21 cellular contexts compared by ENCODE assay signal in the genomic region with DNA sequence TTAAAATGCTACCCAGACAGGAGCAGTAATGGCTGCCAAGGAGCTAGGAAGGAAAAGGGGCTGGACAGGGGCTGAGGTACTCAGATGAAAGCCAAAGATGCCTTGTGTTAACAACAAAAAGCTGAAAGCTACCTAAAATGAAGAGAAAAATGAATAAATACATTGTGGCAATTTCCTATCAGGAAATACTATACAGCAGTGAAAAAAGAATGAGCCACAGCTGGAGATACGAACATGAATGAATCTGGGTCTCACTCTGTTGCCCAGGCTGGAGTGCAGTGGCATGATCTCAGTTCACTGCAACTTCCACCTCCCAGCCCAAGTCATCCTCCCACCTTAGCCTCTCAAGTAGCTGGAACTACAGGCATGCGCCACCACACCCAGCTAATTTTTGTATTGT. TPM values are rescaled to one million over a fixed set of nuclear protein-coding genes. Genes with fewer than 3 reads are reported as not detected.
DNase-seq lines count a peak whose midpoint lies in the region; ATAC-seq, FAIRE-seq and TF ChIP-seq lines count a peak whose summit lies in the region.
"Had no signal": no experiment of that assay in that cellular context is flagged by ENCODE, and none has a peak within 500 bp of the region (broad histone marks: within the 10 kb centered on the region; RNA-seq: fewer than 3 reads in every experiment).

No MANE protein-coding gene starts in this region.

- H3K9me3 ChIP-seq in kidney (ENCODE audit: control insufficient read depth in 1 of 2, low read length in 2 of 2) (no peaks in the 10 kb centered on the region), ascending aorta (no peaks in the 10 kb centered on the region)

- H3K9me3 Mint-ChIP-seq in natural killer cell treated with Interleukin-12 subunit alpha and Interleukin-12 subunit beta and Interleukin-15 and Interleukin-18, amount 100 ng/mL, for 72 hours: no peaks in the 10 kb centered on the region
- H3K9me3 Mint-ChIP-seq in natural killer cell: no peaks in the 10 kb centered on the region
- H3K9me3 Mint-ChIP-seq in activated T-helper 2 cell treated with anti-CD3 and anti-CD28 coated beads, Interferon-gamma antibody, Interleukin-2, Interleukin-4, amounts not matched to agents 10 μg/mL and 5 μg/mL and 100 μg/mL, durations not matched to agents 14 hours and 24 hours and 36 hours: no peaks in the 10 kb centered on the region
- H3K9me3 Mint-ChIP-seq: activated CD4-positive, alpha-beta T cell treated with anti-CD3 and anti-CD28 coated beads, Interleukin-2, amount 10 ng/mL, durations not matched to agents 24 days and 14 days; T-helper 1 cell treated with Interleukin-12 subunit alpha and Interleukin-12 subunit beta and Interleukin-4 antibody, amounts not matched to agents 30 μg/mL and 1 μg/mL, for 36 hours had no signal

- H3K4me1 ChIP-seq in kidney (ENCODE audit: control insufficient read depth in 1 of 2, insufficient read depth in 1 of 2, low read depth in 1 of 2, low read length in 2 of 2): peaks cover 54 to 67% of the 10 kb centered on the region in 2 donors
- H3K4me1 ChIP-seq in ascending aorta: peaks cover 10 to 26% of the 10 kb centered on the region in 2 donors

- intact Hi-C loops in natural killer cell (cut with micrococcal nuclease) (no loop called here), kidney (cut with DNase I) (no loop called here), ascending aorta (cut with DNase I) (no loop called here)
- intact Hi-C loops in activated T-helper 2 cell treated with anti-CD3 and anti-CD28 coated beads, Interferon-gamma antibody, Interleukin-2, Interleukin-4, amounts not matched to agents 10 μg/mL and 5 μg/mL and 100 μg/mL, durations not matched to agents 14 hours and 24 hours and 36 hours (cut with micrococcal nuclease): no loop called here

- TF ChIP-seq CTCF in natural killer cell (IDR thresholded peaks at IDR 0.05) (no peak), kidney (IDR thresholded peaks at IDR 0.05; ENCODE audit: borderline replicate concordance, extremely low read depth, insufficient read depth) (no peak), ascending aorta (IDR thresholded peaks at IDR 0.05) (no peak)

- no peaks in the 10 kb centered on the region for H3K27me3 ChIP-seq in ascending aorta

- no peaks in the 10 kb centered on the region for H3K27me3 Mint-ChIP-seq in natural killer cell treated with Interleukin-12 subunit alpha and Interleukin-12 subunit beta and Interleukin-15 and Interleukin-18, amount 100 ng/mL, for 72 hours
- H3K27me3 Mint-ChIP-seq in natural killer cell (ENCODE audit: low read depth in 2 of 2): no peaks in the 10 kb centered on the region
- no peaks in the 10 kb centered on the region for H3K27me3 Mint-ChIP-seq in activated T-helper 2 cell treated with anti-CD3 and anti-CD28 coated beads, Interferon-gamma antibody, Interleukin-2, Interleukin-4, amounts not matched to agents 10 μg/mL and 5 μg/mL and 100 μg/mL, durations not matched to agents 14 hours and 24 hours and 36 hours (ENCODE audit: low read depth)
- H3K27me3 Mint-ChIP-seq: activated CD4-positive, alpha-beta T cell treated with anti-CD3 and anti-CD28 coated beads, Interleukin-2, amount 10 ng/mL, durations not matched to agents 24 days and 14 days had no signal

- H3K27ac ChIP-seq in kidney (ENCODE audit: low read depth in 2 of 2, low read length in 2 of 2) (peak overlapping the region; percentile 23 to 57), ascending aorta (no peak overlapping the region)
- H3K27ac ChIP-seq: C4-2B, KMS-11 had no signal

- peaks cover 64 to 67% of the 10 kb centered on the region in 2 donors for H3K4me1 Mint-ChIP-seq in natural killer cell treated with Interleukin-12 subunit alpha and Interleukin-12 subunit beta and Interleukin-15 and Interleukin-18, amount 100 ng/mL, for 72 hours (ENCODE audit: low read depth in 2 of 2)
- H3K4me1 Mint-ChIP-seq in natural killer cell: peaks cover 68% of the 10 kb centered on the region in 2 donors
- peaks cover 82% of the 10 kb centered on the region for H3K4me1 Mint-ChIP-seq in activated T-helper 2 cell treated with anti-CD3 and anti-CD28 coated beads, Interferon-gamma antibody, Interleukin-2, Interleukin-4, amounts not matched to agents 10 μg/mL and 5 μg/mL and 100 μg/mL, durations not matched to agents 14 hours and 24 hours and 36 hours (ENCODE audit: low read depth)

- no peak overlapping the region for H3K4me3 Mint-ChIP-seq in natural killer cell treated with Interleukin-12 subunit alpha and Interleukin-12 subunit beta and Interleukin-15 and Interleukin-18, amount 100 ng/mL, for 72 hours
- H3K4me3 Mint-ChIP-seq in natural killer cell: no peak overlapping the region
- H3K4me3 Mint-ChIP-seq in activated T-helper 2 cell treated with anti-CD3 and anti-CD28 coated beads, Interferon-gamma antibody, Interleukin-2, Interleukin-4, amounts not matched to agents 10 μg/mL and 5 μg/mL and 100 μg/mL, durations not matched to agents 14 hours and 24 hours and 36 hours (ENCODE audit: low read depth): no peak overlapping the region
- H3K4me3 Mint-ChIP-seq: T-helper 1 cell treated with Interleukin-12 subunit alpha and Interleukin-12 subunit beta and Interleukin-4 antibody, amounts not matched to agents 30 μg/mL and 1 μg/mL, for 36 hours had no signal

- peaks cover 18% of the 10 kb centered on the region for H3K36me3 Mint-ChIP-seq in natural killer cell treated with Interleukin-12 subunit alpha and Interleukin-12 subunit beta and Interleukin-15 and Interleukin-18, amount 100 ng/mL, for 72 hours
- H3K36me3 Mint-ChIP-seq in natural killer cell: no peaks in the 10 kb centered on the region
- peaks cover 95% of the 10 kb centered on the region for H3K36me3 Mint-ChIP-seq in activated T-helper 2 cell treated with anti-CD3 and anti-CD28 coated beads, Interferon-gamma antibody, Interleukin-2, Interleukin-4, amounts not matched to agents 10 μg/mL and 5 μg/mL and 100 μg/mL, durations not matched to agents 14 hours and 24 hours and 36 hours (ENCODE audit: low read depth)

- no peak for ATAC-seq in natural killer cell treated with Interleukin-12 subunit alpha and Interleukin-12 subunit beta and Interleukin-15 and Interleukin-18, amount 100 ng/mL, for 72 hours
- no peak for ATAC-seq in natural killer cell
- no peak for ATAC-seq in GM21526 (IDR thresholded peaks at IDR 0.05; ENCODE audit: low FRiP score, unreplicated experiment)

- H3K9ac ChIP-seq in kidney (ENCODE audit: low read length in 2 of 2): no peak overlapping the region
- H3K9ac ChIP-seq: KMS-11 had no signal

- H3K36me3 ChIP-seq in kidney (ENCODE audit: control insufficient read depth in 1 of 2, insufficient read depth in 2 of 2, low read length in 2 of 2): peaks cover 4 to 15% of the 10 kb centered on the region in 2 donors
- H3K36me3 ChIP-seq in ascending aorta: no peaks in the 10 kb centered on the region

- no peak for DNase-seq in natural killer cell treated with Interleukin-12 subunit alpha and Interleukin-12 subunit beta and Interleukin-15 and Interleukin-18, amount 100 ng/mL, for 72 hours (ENCODE audit: low spot score)
- DNase-seq in natural killer cell (no peak), kidney (no peak), ascending aorta (ENCODE audit: low spot score in 2 of 2) (no peak), nucleus accumbens (lab: John Stamatoyannopoulos, UW) (no peak)
- DNase-seq in activated T-helper 2 cell treated with anti-CD3 and anti-CD28 coated beads, Interferon-gamma antibody, Interleukin-2, Interleukin-4, amounts not matched to agents 10 μg/mL and 5 μg/mL and 100 μg/mL, durations not matched to agents 14 hours and 24 hours and 36 hours (ENCODE audit: low spot score): no peak
- DNase-seq: activated CD4-positive, alpha-beta T cell treated with anti-CD3 and anti-CD28 coated beads, Interleukin-2, amount 10 ng/mL, durations not matched to agents 24 days and 14 days; activated CD8-positive, alpha-beta memory T cell treated with anti-CD3 and anti-CD28 coated beads, Interleukin-2, amount 50 U/mL, for 4 hours; activated gamma-delta T cell; amygdala; NCI-H187; NCI-H526 treated with DMSO at 0.1 percent for 48 hours; stimulated activated CD4-positive, alpha-beta T cell treated with anti-CD3 and anti-CD28 coated beads, Interleukin-1b, Interleukin-23, amount 100 ng/mL, for 48 hours had no signal

- FAIRE-seq in kidney (lab: Jason Lieb, UNC): no peak
- FAIRE-seq: H1, HTR-8/SVneo, urothelium cell line had no signal

- H3K4me3 ChIP-seq in kidney (ENCODE audit: low read length in 2 of 2) (no peak overlapping the region), ascending aorta (no peak overlapping the region)
- H3K4me3 ChIP-seq: lung had no signal

- H3K27ac Mint-ChIP-seq in natural killer cell treated with Interleukin-12 subunit alpha and Interleukin-12 subunit beta and Interleukin-15 and Interleukin-18, amount 100 ng/mL, for 72 hours: peak overlapping the region; percentile 35 to 74
- H3K27ac Mint-ChIP-seq in natural killer cell: peak overlapping the region in 1 of 2 donors; percentile 63
- peak overlapping the region; percentile 54 for H3K27ac Mint-ChIP-seq in activated T-helper 2 cell treated with anti-CD3 and anti-CD28 coated beads, Interferon-gamma antibody, Interleukin-2, Interleukin-4, amounts not matched to agents 10 μg/mL and 5 μg/mL and 100 μg/mL, durations not matched to agents 14 hours and 24 hours and 36 hours
- H3K27ac Mint-ChIP-seq: T-helper 1 cell treated with Interleukin-12 subunit alpha and Interleukin-12 subunit beta and Interleukin-4 antibody, amounts not matched to agents 30 μg/mL and 1 μg/mL, for 36 hours had no signal

RNA-seq across cellular contexts. Expression of a gene that starts 6.3 kb away (rescaled TPM):
- 100 to 1,000 TPM; 154 to 260 TPM for total RNA-seq in natural killer cell treated with Interleukin-12 subunit alpha and Interleukin-12 subunit beta and Interleukin-15 and Interleukin-18, amount 100 ng/mL, for 72 hours
- total RNA-seq in natural killer cell: 100 to 1,000 TPM; 140 to 180 (median 153) TPM
- total RNA-seq in activated T-helper 2 cell treated with anti-CD3 and anti-CD28 coated beads, Interferon-gamma antibody, Interleukin-2, Interleukin-4, amounts not matched to agents 10 μg/mL and 5 μg/mL and 100 μg/mL, durations not matched to agents 14 hours and 24 hours and 36 hours: 473 and 477 TPM in 2 replicates
- total RNA-seq in kidney: 132 TPM
- polyA plus RNA-seq in kidney (ENCODE audit: insufficient read depth, low read depth, low replicate concordance): 109 TPM
- total RNA-seq in ascending aorta: 54.6 TPM

RNA-seq across cellular contexts. Expression of a gene that starts 54.2 kb away (rescaled TPM):
- not detected for total RNA-seq in natural killer cell treated with Interleukin-12 subunit alpha and Interleukin-12 subunit beta and Interleukin-15 and Interleukin-18, amount 100 ng/mL, for 72 hours
- total RNA-seq in natural killer cell: 1 to 10 TPM in 1 of 3 donors, not detected in 2; 1.1 TPM
- total RNA-seq in activated T-helper 2 cell treated with anti-CD3 and anti-CD28 coated beads, Interferon-gamma antibody, Interleukin-2, Interleukin-4, amounts not matched to agents 10 μg/mL and 5 μg/mL and 100 μg/mL, durations not matched to agents 14 hours and 24 hours and 36 hours: 0.46 TPM in 1 of 2 replicates, not detected in the other
- 1,327 TPM for total RNA-seq in kidney
- polyA plus RNA-seq in kidney (ENCODE audit: insufficient read depth, low read depth, low replicate concordance): 27,893 TPM
- total RNA-seq in ascending aorta: 2,056 TPM
- total RNA-seq: activated CD4-positive, alpha-beta T cell treated with anti-CD3 and anti-CD28 coated beads, Interleukin-2, amount 10 ng/mL, durations not matched to agents 24 days and 14 days had no signal

Comparison
In these comparisons a context has a peak if more than half of its experiments do, and no peak if none do; other contexts are left out.
1. H3K27ac ChIP-seq: peak in kidney (2 of 2); none in ascending aorta (0 of 2).
2. RNA of a gene that starts 54.2 kb away (total RNA-seq): 2,056 TPM in ascending aorta (single experiment) and 1,327 TPM in kidney (single experiment); not detected in natural killer cell treated with Interleukin-12 subunit alpha and Interleukin-12 subunit beta and Interleukin-15 and Interleukin-18, amount 100 ng/mL, for 72 hours, 1.1 TPM in natural killer cell and 0.46 TPM in activated T-helper 2 cell treated with anti-CD3 and anti-CD28 coated beads, Interferon-gamma antibody, Interleukin-2, Interleukin-4, amounts not matched to agents 10 μg/mL and 5 μg/mL and 100 μg/mL, durations not matched to agents 14 hours and 24 hours and 36 hours; every median in the first group is over 100 times any median in the second.